In the genomic region with DNA sequence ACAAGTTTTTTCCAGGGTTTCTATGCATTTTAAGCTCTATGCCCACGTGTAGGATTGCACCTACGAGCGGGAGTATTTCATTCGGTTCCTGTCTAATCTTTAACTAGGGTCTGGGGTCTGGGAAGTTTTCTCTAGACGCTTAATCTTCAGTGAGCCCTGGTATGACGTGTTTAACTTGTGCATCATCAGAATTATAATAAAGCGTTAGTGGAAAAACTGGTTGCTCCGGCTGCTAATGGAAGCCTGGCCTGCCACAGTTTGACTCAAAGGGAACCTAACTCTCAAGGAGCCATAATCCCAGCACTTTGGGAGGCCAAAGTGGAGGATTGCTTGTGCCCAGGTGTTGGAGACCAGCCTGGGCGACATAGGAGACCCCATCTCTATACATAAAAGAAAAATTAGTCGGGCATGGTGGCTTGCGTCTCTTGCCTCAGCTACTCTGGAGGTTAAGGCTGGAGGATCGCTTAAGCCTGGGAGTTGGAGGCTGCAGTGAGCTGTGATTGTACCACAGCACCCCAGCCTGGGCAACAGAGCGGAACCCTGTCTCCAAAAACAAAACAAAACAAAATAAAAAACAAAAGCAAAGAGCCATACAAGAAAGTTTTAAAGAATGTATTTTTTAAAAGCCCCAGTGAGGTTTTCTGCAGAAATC, we compare ENCODE assay signal across 13 cellular contexts. TPM values are rescaled to one million over a fixed set of nuclear protein-coding genes. Genes with fewer than 3 reads are reported as not detected.
DNase-seq lines count a peak whose midpoint lies in the region; ATAC-seq, FAIRE-seq and TF ChIP-seq lines count a peak whose summit lies in the region.
"Had no signal": no experiment of that assay in that cellular context is flagged by ENCODE, and none has a peak within 500 bp of the region (broad histone marks: within the 10 kb centered on the region; RNA-seq: fewer than 3 reads in every experiment).

No MANE protein-coding gene starts in this region.

- H3K27me3 Mint-ChIP-seq in central memory CD8-positive, alpha-beta T cell = no peaks in the 10 kb centered on the region
- H3K27me3 Mint-ChIP-seq in activated T-helper 2 cell treated with anti-CD3 and anti-CD28 coated beads, Interferon-gamma antibody, Interleukin-2, Interleukin-4, amounts not matched to agents 10 μg/mL and 5 μg/mL and 100 μg/mL, durations not matched to agents 14 hours and 24 hours and 36 hours (ENCODE audit: low read depth) = no peaks in the 10 kb centered on the region

- H3K36me3 ChIP-seq in liver (ENCODE audit: control insufficient read depth in 4 of 4, insufficient read depth in 3 of 4, low read depth in 1 of 4, low read length in 3 of 4) (no peaks in the 10 kb centered on the region), stomach (no peaks in the 10 kb centered on the region)

- H3K4me3 ChIP-seq in liver (ENCODE audit: low read depth in 1 of 3, low read length in 3 of 3) (peak overlapping the region in 2 of 3 donors; percentile 11 to 23), stomach (peak overlapping the region in 2 of 4 donors; percentile 20 to 31)

- peaks cover 3 to 24% (median 24%) of the 10 kb centered on the region in 4 donors for H3K4me1 ChIP-seq in liver (ENCODE audit: control insufficient read depth in 4 of 4, insufficient read depth in 4 of 4, low read length in 3 of 4)
- H3K4me1 ChIP-seq in stomach = peaks cover 0 to 45% (median 28%) of the 10 kb centered on the region in 4 donors

- H3K4me1 Mint-ChIP-seq in central memory CD8-positive, alpha-beta T cell = peaks cover 10% of the 10 kb centered on the region
- H3K4me1 Mint-ChIP-seq in activated T-helper 2 cell treated with anti-CD3 and anti-CD28 coated beads, Interferon-gamma antibody, Interleukin-2, Interleukin-4, amounts not matched to agents 10 μg/mL and 5 μg/mL and 100 μg/mL, durations not matched to agents 14 hours and 24 hours and 36 hours (ENCODE audit: low read depth) = peaks cover 7% of the 10 kb centered on the region

- H3K36me3 Mint-ChIP-seq in central memory CD8-positive, alpha-beta T cell (ENCODE audit: insufficient read depth) = peaks cover 2% of the 10 kb centered on the region
- H3K36me3 Mint-ChIP-seq in activated T-helper 2 cell treated with anti-CD3 and anti-CD28 coated beads, Interferon-gamma antibody, Interleukin-2, Interleukin-4, amounts not matched to agents 10 μg/mL and 5 μg/mL and 100 μg/mL, durations not matched to agents 14 hours and 24 hours and 36 hours (ENCODE audit: low read depth) = no peaks in the 10 kb centered on the region
- H3K36me3 Mint-ChIP-seq: CD8-positive, alpha-beta memory T cell had no signal

- H3K9ac ChIP-seq in liver (ENCODE audit: low read depth in 1 of 2, low read length in 2 of 2) = peak overlapping the region in 1 of 2 donors; percentile 8
- H3K9ac ChIP-seq: SK-N-SH had no signal

- H3K27ac Mint-ChIP-seq in central memory CD8-positive, alpha-beta T cell (ENCODE audit: low read depth) = peak overlapping the region; percentile 79
- H3K27ac Mint-ChIP-seq in activated T-helper 2 cell treated with anti-CD3 and anti-CD28 coated beads, Interferon-gamma antibody, Interleukin-2, Interleukin-4, amounts not matched to agents 10 μg/mL and 5 μg/mL and 100 μg/mL, durations not matched to agents 14 hours and 24 hours and 36 hours = no peak overlapping the region
- H3K27ac Mint-ChIP-seq: activated naive CD4-positive, alpha-beta T cell treated with anti-CD3 and anti-CD28 coated beads for 36 hours had no signal

- H3K9me3 Mint-ChIP-seq in central memory CD8-positive, alpha-beta T cell = peaks cover 10% of the 10 kb centered on the region
- H3K9me3 Mint-ChIP-seq in activated T-helper 2 cell treated with anti-CD3 and anti-CD28 coated beads, Interferon-gamma antibody, Interleukin-2, Interleukin-4, amounts not matched to agents 10 μg/mL and 5 μg/mL and 100 μg/mL, durations not matched to agents 14 hours and 24 hours and 36 hours = peaks cover 4% of the 10 kb centered on the region

- DNase-seq in HT-29 (ENCODE audit: low spot score) = peak; percentile 77
- DNase-seq in central memory CD8-positive, alpha-beta T cell (ENCODE audit: low spot score in 2 of 2) = no peak
- DNase-seq in stomach = peak; percentile 68
- DNase-seq in activated T-helper 2 cell treated with anti-CD3 and anti-CD28 coated beads, Interferon-gamma antibody, Interleukin-2, Interleukin-4, amounts not matched to agents 10 μg/mL and 5 μg/mL and 100 μg/mL, durations not matched to agents 14 hours and 24 hours and 36 hours (ENCODE audit: low spot score) = no peak
- DNase-seq in GM12891 (ENCODE audit: insufficient read length, low spot score) = no peak
- DNase-seq: activated naive CD4-positive, alpha-beta T cell treated with anti-CD3 and anti-CD28 coated beads for 36 hours; CD8-positive, alpha-beta memory T cell; cerebellar nuclear complex; NCI-H2081; SK-N-SH; stimulated activated naive CD4-positive, alpha-beta T cell treated with Interleukin-2 at 50 U/mL for 16 hours had no signal

- TF ChIP-seq CTCF in liver (IDR thresholded peaks at IDR 0.05; ENCODE audit: low read depth, low read length, missing input control) = no peak
- no peak for TF ChIP-seq CTCF in stomach (IDR thresholded peaks at IDR 0.05)

- TF ChIP-seq EP300 in stomach (IDR thresholded peaks at IDR 0.05) = no peak

- no peak for TF ChIP-seq RAD21 in liver (IDR thresholded peaks at IDR 0.05)

- no peak for FAIRE-seq in GM12891 (lab: Jason Lieb, UNC)

- no peak for ATAC-seq in central memory CD8-positive, alpha-beta T cell (replicated peaks; ENCODE audit: extremely low read depth, poor library complexity, severe bottlenecking)
- no peak for ATAC-seq in GM18870 (IDR thresholded peaks at IDR 0.05; ENCODE audit: unreplicated experiment)

- H3K4me3 Mint-ChIP-seq in central memory CD8-positive, alpha-beta T cell = no peak overlapping the region
- H3K4me3 Mint-ChIP-seq in activated T-helper 2 cell treated with anti-CD3 and anti-CD28 coated beads, Interferon-gamma antibody, Interleukin-2, Interleukin-4, amounts not matched to agents 10 μg/mL and 5 μg/mL and 100 μg/mL, durations not matched to agents 14 hours and 24 hours and 36 hours (ENCODE audit: low read depth) = no peak overlapping the region
- H3K4me3 Mint-ChIP-seq: activated naive CD4-positive, alpha-beta T cell treated with anti-CD3 and anti-CD28 coated beads for 36 hours had no signal

- H3K27ac ChIP-seq in liver (ENCODE audit: low read depth in 1 of 2, low read length in 2 of 2) (peak overlapping the region; percentile 70 to 77), stomach (peak overlapping the region; percentile 67 to 86 (median 79))

- H3K9me3 ChIP-seq in liver (ENCODE audit: control insufficient read depth in 4 of 4, low read length in 3 of 4) (peaks cover 0 to 5% (median 0%) of the 10 kb centered on the region in 4 donors), stomach (peaks cover 0 to 13% (median 9%) of the 10 kb centered on the region in 4 donors)
- H3K9me3 ChIP-seq: SK-N-SH had no signal

- no peak for TF ChIP-seq POLR2A in stomach (IDR thresholded peaks at IDR 0.05)
- no peak for TF ChIP-seq POLR2A in GM12891 (IDR thresholded peaks at IDR 0.05; ENCODE audit: low read depth, low read length)

- intact Hi-C loops in stomach (cut with DNase I; ENCODE audit: low total_unique reads) = no loop called here
- intact Hi-C loops in activated T-helper 2 cell treated with anti-CD3 and anti-CD28 coated beads, Interferon-gamma antibody, Interleukin-2, Interleukin-4, amounts not matched to agents 10 μg/mL and 5 μg/mL and 100 μg/mL, durations not matched to agents 14 hours and 24 hours and 36 hours (cut with micrococcal nuclease) = no loop called here

- H3K27me3 ChIP-seq in liver (ENCODE audit: control insufficient read depth in 4 of 4, insufficient read depth in 4 of 4, low read length in 3 of 4) = no peaks in the 10 kb centered on the region
- H3K27me3 ChIP-seq in stomach = no peaks in the 10 kb centered on the region

- WGBS in liver = 48% methylated on average over 13 of the region's 13 CpGs
- WGBS in stomach, 5 donors = 38 to 67% (median 54%) methylated on average over 12 to 13 of the region's 13 CpGs

TF ChIP-seq in liver, 16 proteins besides CTCF, POLR2A, EP300 and RAD21 (continues in another document):
- TF ChIP-seq FOXA1 (IDR thresholded peaks at IDR 0.05) (no peak), JUND (IDR thresholded peaks at IDR 0.05) (no peak), NR2F2 (IDR thresholded peaks at IDR 0.05) (no peak)

TF ChIP-seq in GM12891, 5 proteins besides CTCF, POLR2A, EP300 and RAD21:
- TF ChIP-seq POU2F2 (IDR thresholded peaks at IDR 0.05; ENCODE audit: low read depth, low read length) (no peak), SPI1 (IDR thresholded peaks at IDR 0.05; ENCODE audit: low read depth, low read length) (no peak), TAF1 (IDR thresholded peaks at IDR 0.05; ENCODE audit: low read depth, low read length) (no peak)

RNA-seq across cellular contexts. Expression of a gene that starts 30.2 kb away (rescaled TPM):
- total RNA-seq in HT-29 (2014; rRNA removed; shearing (Covaris generic)) = 22.3 and 35.2 TPM in 2 replicates
- 10 to 100 TPM; 19.4 to 42.4 TPM for total RNA-seq in liver
- polyA plus RNA-seq in liver = 10 to 100 TPM; 11.3 to 19.5 TPM
- 10 to 100 TPM; 13.4 to 69.3 (median 45.2) TPM for total RNA-seq in stomach
- polyA plus RNA-seq in stomach = 10 to 100 TPM; 13.6 to 20.5 (median 13.9) TPM
- total RNA-seq in activated T-helper 2 cell treated with anti-CD3 and anti-CD28 coated beads, Interferon-gamma antibody, Interleukin-2, Interleukin-4, amounts not matched to agents 10 μg/mL and 5 μg/mL and 100 μg/mL, durations not matched to agents 14 hours and 24 hours and 36 hours = 1.7 and 2.1 TPM in 2 replicates
- polyA plus RNA-seq in GM12891 (2012; ENCODE audit: low read depth, missing spikeins) = 0.23 TPM

Comparison
In these comparisons a context has a peak if more than half of its experiments do, and no peak if none do; other contexts are left out.
1. DNase-seq: peak in HT-29 (single experiment) and stomach (single experiment); none in central memory CD8-positive, alpha-beta T cell (0 of 2), activated T-helper 2 cell treated with anti-CD3 and anti-CD28 coated beads, Interferon-gamma antibody, Interleukin-2, Interleukin-4, amounts not matched to agents 10 μg/mL and 5 μg/mL and 100 μg/mL, durations not matched to agents 14 hours and 24 hours and 36 hours (single experiment) and GM12891 (single experiment).